ENCODE assay signal across 8 cellular contexts in the genomic region with DNA sequence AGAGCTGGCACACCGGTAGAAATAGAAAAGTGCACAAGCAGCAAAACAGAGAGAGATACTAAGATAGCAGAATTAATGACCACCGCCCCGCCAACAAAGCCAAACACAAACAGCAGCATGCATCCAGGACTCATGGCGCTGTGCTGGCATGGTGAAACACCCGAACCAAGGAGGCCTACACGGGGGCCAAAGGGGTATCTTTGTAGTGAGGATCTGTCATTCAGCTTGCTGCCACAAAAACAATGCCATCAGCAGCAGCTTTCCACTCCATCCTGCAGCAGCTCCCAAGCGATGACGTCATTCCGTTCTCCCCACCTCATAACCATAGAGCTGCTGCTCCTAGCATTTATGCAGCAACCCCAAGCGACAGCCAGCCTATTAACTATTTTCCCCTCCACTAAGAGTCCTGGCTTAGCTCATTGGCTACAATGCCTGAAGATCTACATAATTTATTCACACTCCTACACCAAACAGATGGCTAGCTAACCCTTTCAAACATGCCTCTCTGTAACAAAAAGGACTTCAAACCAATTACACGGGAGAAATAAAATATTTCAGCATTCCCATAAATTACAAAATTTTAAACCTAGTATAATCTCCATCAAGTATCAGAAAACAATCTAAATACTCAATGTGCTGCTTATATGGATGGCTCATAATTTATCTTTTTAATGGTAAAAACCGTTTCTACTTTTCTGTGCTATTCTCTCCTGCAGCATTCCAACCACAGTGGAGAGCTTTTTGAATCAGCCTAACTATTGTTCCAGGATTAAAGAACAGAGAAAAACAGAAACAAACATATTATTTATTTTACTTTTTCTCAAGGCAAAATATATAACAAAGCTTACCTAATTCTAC.
DNase-seq lines count a peak whose midpoint lies in the region; ATAC-seq and TF ChIP-seq lines count a peak whose summit lies in the region.

No MANE protein-coding gene starts in this region.

- H3K27ac ChIP-seq in body of pancreas, result peak overlapping the region in 3 of 4 donors; percentile 18 to 68 (median 27)

- WGBS in body of pancreas, 2 donors, result 46 to 52% methylated on average over 12 of the region's 12 CpGs

- H3K4me1 ChIP-seq in body of pancreas, result peaks cover 33% of the 10 kb centered on the region
- peaks cover 26% of the 10 kb centered on the region for H3K4me1 ChIP-seq in iPS-15b (ENCODE audit: control insufficient read depth, insufficient read depth, low read length)

- TF ChIP-seq CTCF in body of pancreas (IDR thresholded peaks at IDR 0.05), result no peak

- H3K9ac ChIP-seq in iPS-15b (ENCODE audit: low read depth, low read length), result no peak overlapping the region

- ATAC-seq in body of pancreas, result peak; percentile 84
- no peak for ATAC-seq in HG03108 (IDR thresholded peaks at IDR 0.05; ENCODE audit: unreplicated experiment)

- TF ChIP-seq POLR2A in body of pancreas (IDR thresholded peaks at IDR 0.05), result peak in 2 of 3 donors; percentile 34 to 44

- H3K27me3 ChIP-seq in body of pancreas (no peaks in the 10 kb centered on the region), iPS-15b (ENCODE audit: control insufficient read depth, insufficient read depth, low read length) (no peaks in the 10 kb centered on the region)

- H3K9me3 ChIP-seq in body of pancreas (no peaks in the 10 kb centered on the region), iPS-15b (ENCODE audit: control insufficient read depth, insufficient read depth, low read length) (no peaks in the 10 kb centered on the region)

- intact Hi-C loops in body of pancreas (cut with DNase I), result no loop called here
- intact Hi-C loops in posterior vena cava (cut with DNase I), result loop anchor here in 1 of 2 donors (10.0 kb wide), 1 partner anchor 62 kb away; no protein-coding TSS in a partner anchor

- H3K4me3 ChIP-seq in body of pancreas, result no peak overlapping the region
- H3K4me3 ChIP-seq in iPS-15b (ENCODE audit: low read depth, low read length), result peak overlapping the region; percentile 54
- peak overlapping the region; percentile 39 for H3K4me3 ChIP-seq in skeletal muscle cell (ENCODE audit: low read depth, low read length)

- peak; percentile 82 for DNase-seq in AG20443 (ENCODE audit: low spot score)
- peak; percentile 95 for DNase-seq in NCI-H146 treated with DMSO at 0.1 percent for 48 hours (lab: John Stamatoyannopoulos, UW; ENCODE audit: unreplicated experiment)
- DNase-seq in body of pancreas, result peak; percentile 44 to 76 (median 65)
- DNase-seq in skeletal muscle cell (ENCODE audit: low read depth), result peak; percentile 78
- DNase-seq in posterior vena cava (ENCODE audit: low spot score), result no peak
- DNase-seq in stimulated activated CD8-positive, alpha-beta memory T cell treated with anti-CD3 and anti-CD28 coated beads, Interleukin-4, amount 100 ng/mL, for 48 hours, result no peak

- H3K36me3 ChIP-seq in body of pancreas (replicated peaks in 1 of 2; ENCODE audit: insufficient read depth in 1 of 2, low read depth in 2 of 2) (no peaks in the 10 kb centered on the region), iPS-15b (ENCODE audit: control insufficient read depth, insufficient read depth, low read length) (no peaks in the 10 kb centered on the region)

Comparison
In these comparisons a context has a peak if more than half of its experiments do, and no peak if none do; other contexts are left out.
1. DNase-seq: peak in AG20443 (single experiment), NCI-H146 treated with DMSO at 0.1 percent for 48 hours (single experiment), body of pancreas (4 of 4) and skeletal muscle cell (single experiment); none in posterior vena cava (single experiment) and stimulated activated CD8-positive, alpha-beta memory T cell treated with anti-CD3 and anti-CD28 coated beads, Interleukin-4, amount 100 ng/mL, for 48 hours (single experiment).
2. H3K4me3 ChIP-seq: peak in iPS-15b (single experiment) and skeletal muscle cell (single experiment); none in body of pancreas (0 of 2).